ENCODE assay signal across 16 cellular contexts in genomic region chr2:232386740-232387450, GRCh38. TPM values are rescaled to one million over a fixed set of nuclear protein-coding genes. Genes with fewer than 3 reads are reported as not detected.
DNase-seq lines count a peak whose midpoint lies in the region; ATAC-seq, FAIRE-seq and TF ChIP-seq lines count a peak whose summit lies in the region.
"Had no signal": no experiment of that assay in that cellular context is flagged by ENCODE, and none has a peak within 500 bp of the region (broad histone marks: within the 10 kb centered on the region; RNA-seq: fewer than 3 reads in every experiment).

No MANE protein-coding gene starts in this region.

- H3K4me2 ChIP-seq in endothelial cell of umbilical vein (ENCODE audit: insufficient read depth, low read length) (no peak overlapping the region), mesendoderm (ENCODE audit: low read length) (peak overlapping the region; percentile 2)

- no peaks in the 10 kb centered on the region for H3K9me3 Mint-ChIP-seq in stimulated activated naive CD8-positive, alpha-beta T cell treated with anti-CD3 and anti-CD28 coated beads, Interleukin-15, amount 100 ng/mL, for 72 hours

- peak overlapping the region in 1 of 2 donors; percentile 16 for H3K4me3 Mint-ChIP-seq in stimulated activated naive CD8-positive, alpha-beta T cell treated with anti-CD3 and anti-CD28 coated beads, Interleukin-15, amount 100 ng/mL, for 72 hours

- H3K27ac Mint-ChIP-seq in stimulated activated naive CD8-positive, alpha-beta T cell treated with anti-CD3 and anti-CD28 coated beads, Interleukin-15, amount 100 ng/mL, for 72 hours, result no peak overlapping the region

- H2BK5ac ChIP-seq in mesendoderm (ENCODE audit: low read length), result no peak overlapping the region

- H4K5ac ChIP-seq in mesendoderm (ENCODE audit: low read length), result no peak overlapping the region

- no peak overlapping the region for H2AK5ac ChIP-seq in mesendoderm (ENCODE audit: low read length)

- no peak overlapping the region for H2BK15ac ChIP-seq in mesendoderm (replicated peaks; ENCODE audit: low read depth)

- no peaks in the 10 kb centered on the region for H3K4me1 ChIP-seq in endothelial cell of umbilical vein (ENCODE audit: control insufficient read depth, extremely low read depth, insufficient read depth, low read length)
- H3K4me1 ChIP-seq in mesendoderm (ENCODE audit: control insufficient read depth, low read depth, low read length), result no peaks in the 10 kb centered on the region

- peak overlapping the region; percentile 25 for H3K56ac ChIP-seq in mesendoderm (ENCODE audit: low read length)

- no peak overlapping the region for H3K4me3 ChIP-seq in endothelial cell of umbilical vein (replicated peaks in 1 of 3; ENCODE audit: insufficient read depth in 1 of 3, low read depth in 1 of 3, low read length in 3 of 3)
- no peak overlapping the region for H3K4me3 ChIP-seq in mesendoderm (ENCODE audit: low read length)
- H3K4me3 ChIP-seq: heart right ventricle, skin epidermis had no signal

- H3K27ac ChIP-seq in endothelial cell of umbilical vein (ENCODE audit: insufficient read depth, low read depth, low read length), result no peak overlapping the region
- H3K27ac ChIP-seq in mesendoderm (ENCODE audit: low read depth, low read length), result no peak overlapping the region
- H3K27ac ChIP-seq: heart right ventricle, skin epidermis had no signal

- no peak overlapping the region for H3K4ac ChIP-seq in mesendoderm (ENCODE audit: low read depth, low read length)

- dilution Hi-C loops in endothelial cell of umbilical vein (cut with MboI; ENCODE audit: extremely low pct_ligation_motif_present, low sequenced_read_pairs), result no loop called here

- H4K20me1 ChIP-seq in endothelial cell of umbilical vein (replicated peaks; ENCODE audit: control insufficient read depth, extremely low read depth, insufficient read depth, low read length), result no peaks in the 10 kb centered on the region

- H3K36me3 ChIP-seq in endothelial cell of umbilical vein (ENCODE audit: control insufficient read depth in 2 of 2, extremely low read depth in 1 of 2, insufficient read depth in 2 of 2, low read length in 2 of 2) (no peaks in the 10 kb centered on the region), mesendoderm (ENCODE audit: control insufficient read depth, insufficient read depth, low read length) (no peaks in the 10 kb centered on the region)
- H3K36me3 ChIP-seq: heart right ventricle had no signal

- CTCF ChIA-PET in endothelial cell of umbilical vein (lab: Charles Lee), result interaction anchor here (1.4 kb wide), 1 partner anchor 13 kb away, joined by 4 read pairs; no protein-coding TSS in a partner anchor

- peak overlapping the region; percentile 57 for H3K23ac ChIP-seq in mesendoderm (ENCODE audit: low read length)

- no peak for TF ChIP-seq POLR2A in endothelial cell of umbilical vein (IDR thresholded peaks at IDR 0.05; ENCODE audit: low read depth, low read length)

- peaks cover 8% of the 10 kb centered on the region for H3K4me1 Mint-ChIP-seq in stimulated activated naive CD8-positive, alpha-beta T cell treated with anti-CD3 and anti-CD28 coated beads, Interleukin-15, amount 100 ng/mL, for 72 hours

- no peak overlapping the region for H2BK120ac ChIP-seq in mesendoderm (ENCODE audit: low read depth, low read length)

- H3K79me2 ChIP-seq in endothelial cell of umbilical vein (ENCODE audit: control insufficient read depth, insufficient read depth, low read length), result no peaks in the 10 kb centered on the region
- H3K79me2 ChIP-seq in mesendoderm (ENCODE audit: control insufficient read depth, insufficient read depth, low read length), result no peaks in the 10 kb centered on the region

- H3K9me1 ChIP-seq in endothelial cell of umbilical vein (replicated peaks; ENCODE audit: control insufficient read depth, extremely low read depth, insufficient read depth, low read length), result no peaks in the 10 kb centered on the region

- no peak overlapping the region for H3K18ac ChIP-seq in mesendoderm (ENCODE audit: low read length)

- no peak for FAIRE-seq in endothelial cell of umbilical vein (lab: Jason Lieb, UNC)
- FAIRE-seq: GM18507 had no signal

- intact Hi-C loops in endothelial cell of umbilical vein (cut with micrococcal nuclease), result no loop called here

- H4K8ac ChIP-seq in mesendoderm (ENCODE audit: low read depth, low read length), result no peak overlapping the region

- DNase-seq in stimulated activated naive CD8-positive, alpha-beta T cell treated with anti-CD3 and anti-CD28 coated beads, Interleukin-15, Interleukin-2, amounts not matched to agents 100 U/mL and 50 U/mL, for 24 hours, result no peak
- no peak for DNase-seq in stimulated activated naive CD8-positive, alpha-beta T cell treated with anti-CD3 and anti-CD28 coated beads, Interleukin-15, amount 100 ng/mL, for 72 hours
- no peak for DNase-seq in endothelial cell of umbilical vein (ENCODE audit: low read depth, low spot score)
- peak; percentile 77 for DNase-seq in mesendoderm
- no peak for DNase-seq in HuH-7.5 (ENCODE audit: low spot score)
- DNase-seq in mucosa of gallbladder (ENCODE audit: low spot score), result no peak
- DNase-seq in nucleus accumbens (lab: John Stamatoyannopoulos, UW), result no peak
- DNase-seq: activated T-cell treated with anti-CD3 and anti-CD28 coated beads for 4 hours; effector CD8-positive, alpha-beta T cell; heart right ventricle; NCI-H82; SIG-M5 had no signal

- BruUV-seq in endothelial cell of umbilical vein (replicated peaks; lab: Mats Ljungman, UMichigan), result no TSS peak

- peaks cover 83% of the 10 kb centered on the region for H3K27me3 Mint-ChIP-seq in stimulated activated naive CD8-positive, alpha-beta T cell treated with anti-CD3 and anti-CD28 coated beads, Interleukin-15, amount 100 ng/mL, for 72 hours

- no peak overlapping the region for H2AFZ ChIP-seq in endothelial cell of umbilical vein (ENCODE audit: low read depth, low read length)

- H3K9ac ChIP-seq in endothelial cell of umbilical vein (replicated peaks; ENCODE audit: extremely low read depth, insufficient read depth, low read length) (no peak overlapping the region), mesendoderm (ENCODE audit: low read length) (no peak overlapping the region)

- H3K9me3 ChIP-seq in endothelial cell of umbilical vein (replicated peaks; ENCODE audit: control insufficient read depth, insufficient read depth, low read length), result no peaks in the 10 kb centered on the region
- H3K9me3 ChIP-seq: heart right ventricle had no signal

- no peak for TF ChIP-seq CTCF in endothelial cell of umbilical vein (IDR thresholded peaks at IDR 0.05; ENCODE audit: extremely low read depth in 1 of 2, insufficient read depth in 1 of 2, low read depth in 1 of 2, low read length in 2 of 2)

- no CpG with 5 or more reads among the region's 75 CpGs for WGBS in mesendoderm (ENCODE audit: extremely low coverage, insufficient coverage, low lambda C conversion rate)

- POLR2A ChIA-PET in endothelial cell of umbilical vein (lab: Charles Lee), result no interaction called here

- H3K27me3 ChIP-seq in endothelial cell of umbilical vein (ENCODE audit: control insufficient read depth in 2 of 2, insufficient read depth in 2 of 2, low read length in 2 of 2) (peaks cover 71 to 75% of the 10 kb centered on the region in 2 experiments), mesendoderm (ENCODE audit: insufficient read depth, low read length, poor library complexity) (peaks cover 46% of the 10 kb centered on the region)

- ATAC-seq in stimulated activated naive CD8-positive, alpha-beta T cell treated with anti-CD3 and anti-CD28 coated beads, Interleukin-15, Interleukin-2, amounts not matched to agents 100 U/mL and 50 U/mL, for 24 hours, result peak; percentile 42
- ATAC-seq in stimulated activated naive CD8-positive, alpha-beta T cell treated with anti-CD3 and anti-CD28 coated beads, Interleukin-15, amount 100 ng/mL, for 72 hours, result no peak
- ATAC-seq in HG03378 (IDR thresholded peaks at IDR 0.05; ENCODE audit: unreplicated experiment), result no peak

- H3K79me1 ChIP-seq in mesendoderm (ENCODE audit: low read length), result no peaks in the 10 kb centered on the region

TF ChIP-seq in endothelial cell of umbilical vein, 7 proteins besides CTCF, POLR2A, EP300 and RAD21:
- TF ChIP-seq EZH2 (IDR thresholded peaks at IDR 0.05; ENCODE audit: borderline replicate concordance, low read depth, low read length, severe bottlenecking) (peak; percentile 96), GATA2 (IDR thresholded peaks at IDR 0.05; ENCODE audit: insufficient read depth, insufficient read length, low read depth, low read length) (no peak)

RNA-seq across cellular contexts. Expression of gene ALPP, which starts 8.3 kb away (rescaled TPM):
- total RNA-seq in endothelial cell of umbilical vein, result not detected in 2 replicates
- polyA plus RNA-seq in endothelial cell of umbilical vein, result not detected in 2 replicates
- polyA plus RNA-seq in endothelial cell of umbilical vein (2011; cell fraction: cytosol; rRNA removed), result not detected in 2 replicates
- polyA plus RNA-seq in endothelial cell of umbilical vein (2011; cell fraction: nucleus; rRNA removed), result not detected in 2 replicates
- not detected in 2 replicates for polyA plus RNA-seq in endothelial cell of umbilical vein (2012)
- not detected in 2 replicates for polyA minus RNA-seq in endothelial cell of umbilical vein
- 1.1 TPM for polyA minus RNA-seq in endothelial cell of umbilical vein (2011; cell fraction: cytosol; rRNA and poly(A)+ RNA removed)
- polyA minus RNA-seq in endothelial cell of umbilical vein (2011; cell fraction: nucleus; rRNA and poly(A)+ RNA removed), result not detected in 2 replicates
- polyA plus RNA-seq in mesendoderm (2013, experiment 1 of 2), result 0.03 TPM
- polyA plus RNA-seq in mesendoderm (2013, experiment 2 of 2), result not detected
- not detected for total RNA-seq in mucosa of gallbladder
- total RNA-seq: heart right ventricle had no signal
- polyA plus RNA-seq: adipose tissue, heart right ventricle had no signal

RNA-seq across cellular contexts. Expression of gene ALPG, which starts 19.7 kb away (rescaled TPM):
- total RNA-seq in endothelial cell of umbilical vein (not detected in 2 replicates), mucosa of gallbladder (not detected)
- not detected in 2 replicates for polyA plus RNA-seq in endothelial cell of umbilical vein
- not detected in 2 replicates for polyA plus RNA-seq in endothelial cell of umbilical vein (2011; cell fraction: cytosol; rRNA removed)
- polyA plus RNA-seq in endothelial cell of umbilical vein (2011; cell fraction: nucleus; rRNA removed), result not detected in 2 replicates
- polyA plus RNA-seq in endothelial cell of umbilical vein (2012), result not detected in 2 replicates
- polyA minus RNA-seq in endothelial cell of umbilical vein, result not detected in 2 replicates
- polyA minus RNA-seq in endothelial cell of umbilical vein (2011; cell fraction: cytosol; rRNA and poly(A)+ RNA removed), result not detected
- not detected in 2 replicates for polyA minus RNA-seq in endothelial cell of umbilical vein (2011; cell fraction: nucleus; rRNA and poly(A)+ RNA removed)
- polyA plus RNA-seq in mesendoderm (2013, experiment 1 of 2), result 0.03 TPM
- 0.03 TPM for polyA plus RNA-seq in mesendoderm (2013, experiment 2 of 2)
- total RNA-seq: heart right ventricle had no signal
- polyA plus RNA-seq: adipose tissue, heart right ventricle had no signal
